ENCODE assay signal across 8 cellular contexts in the genomic region with DNA sequence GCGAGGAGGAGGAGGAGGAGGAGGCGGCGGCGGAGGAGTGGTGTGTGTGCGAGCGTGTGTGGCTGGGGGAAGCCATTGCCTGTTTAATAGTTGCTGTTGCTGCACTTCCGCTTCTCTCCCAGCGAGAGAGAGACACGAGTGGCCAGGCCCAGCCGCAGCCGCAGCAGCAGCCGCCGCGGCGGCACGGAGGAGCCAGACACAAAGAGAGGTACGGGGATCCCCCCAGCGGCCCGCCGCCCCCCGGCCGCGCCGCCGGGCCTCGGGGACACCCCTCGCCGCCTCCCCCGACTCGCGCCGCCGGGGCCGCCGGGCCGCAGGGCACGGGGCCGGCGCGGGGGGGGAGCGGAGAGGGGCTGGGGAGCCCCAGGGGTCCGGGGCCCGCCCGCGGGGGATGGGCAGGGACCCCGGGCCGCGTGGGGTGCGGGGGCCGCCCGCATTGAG. TPM values are rescaled to one million over a fixed set of nuclear protein-coding genes. Genes with fewer than 3 reads are reported as not detected.
A peak's percentile ranks its signal among the peaks of the same experiment; 100 is the strongest.
DNase-seq lines count a peak whose midpoint lies in the region; ATAC-seq and TF ChIP-seq lines count a peak whose summit lies in the region.

UBE2E1 (plus strand) TSS at position 75 of the 441 bp plus-strand sequence. CDS start 1,315 bp downstream, outside the sequence.

- no peaks in the 10 kb centered on the region for H3K27me3 ChIP-seq in HUES64 (ENCODE audit: insufficient read depth, low read length)
- H3K27me3 ChIP-seq in prostate gland (replicated peaks; ENCODE audit: insufficient read depth): no peaks in the 10 kb centered on the region

- peaks cover 20% of the 10 kb centered on the region for H3K36me3 ChIP-seq in HUES64 (ENCODE audit: insufficient read depth, low read length)
- H3K36me3 ChIP-seq in prostate gland: no peaks in the 10 kb centered on the region

- H3K27ac ChIP-seq in HUES64 (ENCODE audit: low read depth, low read length): peak within 1 kb of the TSS; percentile 80
- H3K27ac ChIP-seq in prostate gland: peak within 1 kb of the TSS; percentile 93 to 96

- TF ChIP-seq CTCF in prostate gland (IDR thresholded peaks at IDR 0.05): no peak

- H3K9me3 ChIP-seq in HUES64 (ENCODE audit: insufficient read depth, low read depth, low read length) (no peaks in the 10 kb centered on the region), prostate gland (no peaks in the 10 kb centered on the region)

- peak; percentile 50 for TF ChIP-seq POLR2A in prostate gland (IDR thresholded peaks at IDR 0.05)

- intact Hi-C loops in T-helper 1 cell treated with Interleukin-12 subunit alpha and Interleukin-12 subunit beta and Interleukin-4 antibody, amounts not matched to agents 30 ng/mL and 1 ng/mL, for 36 hours (cut with micrococcal nuclease): loop anchor here (1.0 to 10.0 kb wide), 4 partner anchors 22 to 1859 kb away; partner anchors contain the start of genes RPL15 and TOP2B
- intact Hi-C loops in left cardiac atrium (cut with DNase I): loop anchor here in 1 of 2 donors (10.0 kb wide), 1 partner anchor 601 kb away; the partner anchor contains the start of gene UBE2E2
- intact Hi-C loops in prostate gland (cut with DNase I): loop anchor here (10.0 kb wide), 1 partner anchor 601 kb away; the partner anchor contains the start of gene UBE2E2

- ATAC-seq in GM21447 (IDR thresholded peaks at IDR 0.05; ENCODE audit: unreplicated experiment) (peak; percentile 60), left cardiac atrium (peak; percentile 78 to 82)

- peak; percentile 56 for DNase-seq in ELF-1 (ENCODE audit: low read depth, low spot score)
- peak; percentile 73 for DNase-seq in amniotic epithelial cell (ENCODE audit: low read depth)
- peak; percentile 86 for DNase-seq in left cardiac atrium
- peak; percentile 61 for DNase-seq in prostate gland (ENCODE audit: low spot score)
- no peak for DNase-seq in HPDE6-E6E7 (ENCODE audit: extremely low spot score)

- peak within 1 kb of the TSS; percentile 89 for H3K9ac ChIP-seq in HUES64 (ENCODE audit: low read depth, low read length)

- H3K4me1 ChIP-seq in HUES64 (ENCODE audit: insufficient read depth, low read length) (peaks cover 42% of the 10 kb centered on the region), prostate gland (replicated peaks) (peaks cover 6% of the 10 kb centered on the region)

- WGBS in HUES64: under 1% methylated on average over 51 of the region's 51 CpGs
- under 1% methylated on average over 16 of the region's 51 CpGs for WGBS in prostate gland

- H3K4me3 ChIP-seq in HUES64 (ENCODE audit: low read length) (peak within 1 kb of the TSS; percentile 85), prostate gland (peak within 1 kb of the TSS; percentile 92 to 99)

RNA-seq across cellular contexts. Expression of gene UBE2E1, which starts in this region (rescaled TPM):
- 148 TPM for polyA plus RNA-seq in HUES64 (2013, experiment 1 of 2)
- polyA plus RNA-seq in HUES64 (2013, experiment 2 of 2): 159 TPM
- 70.1 and 71.2 TPM in 2 replicates for total RNA-seq in T-helper 1 cell treated with Interleukin-12 subunit alpha and Interleukin-12 subunit beta and Interleukin-4 antibody, amounts not matched to agents 30 ng/mL and 1 ng/mL, for 36 hours
- 10 to 100 TPM; 51.8 to 54.7 TPM for total RNA-seq in left cardiac atrium
- 10 to 100 TPM; 77.8 to 92.1 TPM for total RNA-seq in prostate gland
